Comparison of ENCODE assay signal across 13 cellular contexts in the genomic region with DNA sequence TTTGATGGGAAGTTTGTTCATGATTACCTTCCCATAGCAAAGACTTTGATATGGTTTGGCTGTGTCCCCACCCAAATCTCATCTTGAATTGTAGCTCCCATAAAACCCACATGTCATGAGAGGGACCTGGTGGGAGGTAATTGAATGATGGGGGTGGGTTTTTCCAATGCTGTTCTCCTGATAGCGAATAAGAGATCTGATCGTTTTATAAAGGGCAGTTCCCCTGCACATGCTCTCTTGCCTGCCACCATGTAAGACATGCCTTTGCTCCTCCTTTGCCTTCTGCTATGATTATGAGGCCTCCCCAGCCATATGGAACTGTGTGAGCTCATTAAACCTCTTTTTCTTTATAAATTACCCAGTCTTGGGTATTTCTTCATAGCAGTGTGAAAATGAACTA. TPM values are rescaled to one million over a fixed set of nuclear protein-coding genes. Genes with fewer than 3 reads are reported as not detected.
"Had no signal": no experiment of that assay in that cellular context is flagged by ENCODE, and none has a peak within 500 bp of the region (broad histone marks: within the 10 kb centered on the region; RNA-seq: fewer than 3 reads in every experiment).

No MANE protein-coding gene starts in this region.

RNA-seq across cellular contexts. Expression of a gene that starts 51.2 kb away (rescaled TPM):
- total RNA-seq: activated B cell treated with CpG ODN at 0.5 μM for 24 hours; activated CD4-positive, alpha-beta memory T cell treated with anti-CD3 and anti-CD28 coated beads for 36 hours; activated CD4-positive, alpha-beta memory T cell treated with anti-CD3 and anti-CD28 coated beads, Interleukin-2, amount 10 ng/mL, durations not matched to agents 7 days and 5 days; activated CD4-positive, alpha-beta T cell treated with anti-CD3 and anti-CD28 coated beads for 36 hours; activated CD4-positive, alpha-beta T cell treated with anti-CD3 and anti-CD28 coated beads, Interleukin-2, amount 10 ng/mL, durations not matched to agents 24 days and 14 days; activated CD4-positive, alpha-beta T cell treated with anti-CD3 and anti-CD28 coated beads, Interleukin-2, amount 10 ng/mL, durations not matched to agents 7 days and 5 days; activated CD8-positive, alpha-beta memory T cell treated with anti-CD3 and anti-CD28 coated beads for 36 hours; activated CD8-positive, alpha-beta memory T cell treated with anti-CD3 and anti-CD28 coated beads, Interleukin-2, amount 10 ng/mL, durations not matched to agents 7 days and 5 days; activated CD8-positive, alpha-beta T cell treated with anti-CD3 and anti-CD28 coated beads for 36 hours; activated CD8-positive, alpha-beta T cell treated with anti-CD3 and anti-CD28 coated beads, Interleukin-2, amount 10 ng/mL, durations not matched to agents 7 days and 5 days; T-helper 1 cell treated with Interleukin-12 subunit alpha and Interleukin-12 subunit beta and Interleukin-4 antibody, amounts not matched to agents 30 ng/mL and 1 ng/mL, for 36 hours; T-helper 17 cell; T-helper 2 cell treated with Interferon-gamma antibody and Interleukin-4, amounts not matched to agents 100 ng/mL and 5 ng/mL, for 36 hours had no signal
